25 cellular contexts compared by ENCODE assay signal in the genomic region with DNA sequence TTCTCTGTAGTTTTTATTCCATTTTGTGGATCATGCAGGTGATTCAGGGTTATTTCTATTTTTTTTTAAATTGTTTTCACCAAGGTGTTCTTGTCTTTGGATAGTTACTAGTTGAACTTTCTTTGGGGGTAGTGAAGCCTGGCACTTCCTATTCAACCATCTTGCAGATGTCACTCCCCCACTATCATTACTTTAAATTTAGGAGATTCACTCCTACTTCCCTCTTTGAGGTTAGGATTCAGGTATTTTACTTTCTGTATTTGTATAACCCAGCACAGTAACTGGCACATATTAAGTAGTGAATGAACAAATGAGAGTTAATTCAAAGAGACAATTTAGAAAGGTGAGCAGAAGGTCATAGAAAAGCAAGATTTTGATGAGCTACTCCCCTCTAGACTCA.
"Had no signal": no experiment of that assay in that cellular context is flagged by ENCODE, and none has a peak within 500 bp of the region (broad histone marks: within the 10 kb centered on the region; RNA-seq: fewer than 3 reads in every experiment).

No MANE protein-coding gene starts in this region.

- H3K27ac Mint-ChIP-seq: dendritic cell treated with granulocyte-macrophage colony-stimulating factor and Interleukin-4, amounts not matched to agents 40 ng/mL and 50 ng/mL, for 4 days; effector memory CD8-positive, alpha-beta T cell; endodermal cell had no signal

- H3K27me3 Mint-ChIP-seq: dendritic cell treated with granulocyte-macrophage colony-stimulating factor and Interleukin-4, amounts not matched to agents 40 ng/mL and 50 ng/mL, for 4 days had no signal

- H3K36me3 ChIP-seq: colonic mucosa, esophagus muscularis mucosa, esophagus squamous epithelium, gastrocnemius medialis, gastroesophageal sphincter, heart left ventricle, heart right ventricle had no signal

- H3K27ac ChIP-seq: colonic mucosa, coronary artery, dorsolateral prefrontal cortex, epithelial cell of prostate, esophagus muscularis mucosa, esophagus squamous epithelium, foreskin keratinocyte, gastrocnemius medialis, gastroesophageal sphincter, heart left ventricle, heart right ventricle had no signal

- DNase-seq: colonic mucosa; cortex of kidney; dermis blood vessel endothelial cell; dorsolateral prefrontal cortex; effector CD4-positive, alpha-beta T cell; effector CD8-positive, alpha-beta T cell; effector memory CD4-positive, alpha-beta T cell; effector memory CD8-positive, alpha-beta T cell; erythroblast; esophagus squamous epithelium; foreskin fibroblast; foreskin keratinocyte; foreskin melanocyte; gastrocnemius medialis; glutamatergic neuron; head of caudate nucleus; heart left ventricle; heart right ventricle had no signal

- H3K9me3 ChIP-seq: colonic mucosa, esophagus squamous epithelium, gastrocnemius medialis had no signal

- H3K27me3 ChIP-seq: colonic mucosa, esophagus muscularis mucosa, esophagus squamous epithelium, foreskin keratinocyte, gastrocnemius medialis, gastroesophageal sphincter, heart left ventricle, heart right ventricle had no signal

- ATAC-seq: effector memory CD8-positive, alpha-beta T cell; esophagus mucosa; foreskin keratinocyte; gastrocnemius medialis; gastroesophageal sphincter; heart left ventricle; heart right ventricle had no signal

- H3K4me3 Mint-ChIP-seq: dendritic cell treated with granulocyte-macrophage colony-stimulating factor and Interleukin-4, amounts not matched to agents 40 ng/mL and 50 ng/mL, for 4 days; effector memory CD8-positive, alpha-beta T cell; endodermal cell had no signal

- H3K4me3 ChIP-seq: colonic mucosa, coronary artery, dorsolateral prefrontal cortex, esophagus muscularis mucosa, esophagus squamous epithelium, gastrocnemius medialis, gastroesophageal sphincter, heart left ventricle, heart right ventricle had no signal

- H3K4me1 ChIP-seq: colonic mucosa, esophagus muscularis mucosa, esophagus squamous epithelium, foreskin keratinocyte, gastrocnemius medialis, gastroesophageal sphincter had no signal

- H3K4me1 Mint-ChIP-seq: endodermal cell had no signal
